1 cellular context compared by ENCODE assay signal in genomic region chrX:120077590-120077989, GRCh38. TPM values are rescaled to one million over a fixed set of nuclear protein-coding genes. Genes with fewer than 3 reads are reported as not detected.
"Had no signal": no experiment of that assay in that cellular context is flagged by ENCODE, and none has a peak within 500 bp of the region (broad histone marks: within the 10 kb centered on the region; RNA-seq: fewer than 3 reads in every experiment).

TSS of gene RHOXF2B (minus strand) at chrX:120077690. CDS start at chrX:120077552, 138 bp downstream.

RNA-seq across cellular contexts. Expression of gene RHOXF2B, which starts in this region (rescaled TPM):
- total RNA-seq: G401 had no signal
